In genomic region chr1:36691374-36691773, GRCh38 we compare ENCODE assay signal across 16 cellular contexts.
DNase-seq lines count a peak whose midpoint lies in the region; ATAC-seq and TF ChIP-seq lines count a peak whose summit lies in the region.
"Had no signal": no experiment of that assay in that cellular context is flagged by ENCODE, and none has a peak within 500 bp of the region (broad histone marks: within the 10 kb centered on the region; RNA-seq: fewer than 3 reads in every experiment).

No MANE protein-coding gene starts in this region.

- BruUV-seq in MCF 10A (replicated peaks; lab: Mats Ljungman, UMichigan) (no TSS peak), PC-3 (replicated peaks; lab: Mats Ljungman, UMichigan) (no TSS peak)

- ATAC-seq in PC-3: peak; percentile 64
- ATAC-seq: K562 had no signal

- POLR2A ChIA-PET in MCF 10A (lab: Yijun Ruan, JAX) (no interaction called here), PC-3 (lab: Charles Lee; ENCODE audit: unreplicated experiment) (no interaction called here)

- H3K36me3 Mint-ChIP-seq in MCF 10A (ENCODE audit: insufficient read depth, unreplicated experiment) (no peaks in the 10 kb centered on the region), endodermal cell (ENCODE audit: low read depth) (no peaks in the 10 kb centered on the region)

- H3K4me1 Mint-ChIP-seq in MCF 10A (ENCODE audit: insufficient read depth, unreplicated experiment) (no peaks in the 10 kb centered on the region), endodermal cell (no peaks in the 10 kb centered on the region)

- WGBS in endodermal cell (ENCODE audit: insufficient coverage in 1 of 2, insufficient read length in 1 of 2), 2 experiments: 84% methylated on average over 3 of the region's 3 CpGs

- H3K27me3 Mint-ChIP-seq in MCF 10A (ENCODE audit: insufficient read depth, unreplicated experiment) (peaks cover 48% of the 10 kb centered on the region), endodermal cell (ENCODE audit: insufficient read depth) (peaks cover 35% of the 10 kb centered on the region)

- CTCF ChIA-PET in MCF 10A (lab: Yijun Ruan, JAX): interaction anchor here (0.9 kb wide), 1 partner anchor 116 kb away, joined by 3 read pairs; no protein-coding TSS in a partner anchor
- CTCF ChIA-PET in PC-3 (lab: Charles Lee): no interaction called here

- intact Hi-C loops in MCF 10A (cut with micrococcal nuclease) (no loop called here), breast epithelium (cut with DNase I; ENCODE audit: low total_unique reads) (no loop called here), PC-3 (cut with micrococcal nuclease) (no loop called here)

- H3K9me3 ChIP-seq in breast epithelium: no peaks in the 10 kb centered on the region
- H3K9me3 ChIP-seq in PC-3 (ENCODE audit: low read length): no peaks in the 10 kb centered on the region
- no peaks in the 10 kb centered on the region for H3K9me3 ChIP-seq in endodermal cell (ENCODE audit: control insufficient read depth, low read length)
- H3K9me3 ChIP-seq: HAP-1 had no signal

- H3K27ac ChIP-seq in breast epithelium (no peak overlapping the region), PC-3 (ENCODE audit: low read length) (no peak overlapping the region), endodermal cell (ENCODE audit: low read depth, low read length) (no peak overlapping the region)

- H3K9ac ChIP-seq in PC-3 (ENCODE audit: low read length) (no peak overlapping the region), endodermal cell (ENCODE audit: extremely low read depth, low read length, poor library complexity, severe bottlenecking) (no peak overlapping the region)

- H3K79me2 ChIP-seq in PC-3 (ENCODE audit: low read length): no peaks in the 10 kb centered on the region

- H4K20me1 ChIP-seq in PC-3 (ENCODE audit: low read length): no peaks in the 10 kb centered on the region

- H3K9me3 Mint-ChIP-seq in MCF 10A (ENCODE audit: unreplicated experiment) (no peaks in the 10 kb centered on the region), endodermal cell (no peaks in the 10 kb centered on the region)

- H3K4me1 ChIP-seq in breast epithelium (no peaks in the 10 kb centered on the region), PC-3 (ENCODE audit: insufficient read depth, low read length) (no peaks in the 10 kb centered on the region; the same call in 1 of the 2 replicates), endodermal cell (ENCODE audit: control insufficient read depth, insufficient read depth, low read length) (no peaks in the 10 kb centered on the region)
- H3K4me1 ChIP-seq: HAP-1 had no signal

- H2AFZ ChIP-seq in PC-3 (ENCODE audit: low read length): no peak overlapping the region

- no peaks in the 10 kb centered on the region for H3K9me2 ChIP-seq in PC-3 (replicated peaks; ENCODE audit: low read length)

- H3K27ac Mint-ChIP-seq in MCF 10A (ENCODE audit: low read depth, unreplicated experiment): no peak overlapping the region
- H3K27ac Mint-ChIP-seq in endodermal cell: no peak overlapping the region

- no peaks in the 10 kb centered on the region for H3F3A ChIP-seq in PC-3 (ENCODE audit: low read length, unreplicated experiment)

- no peak for TF ChIP-seq POLR2A in breast epithelium (IDR thresholded peaks at IDR 0.05)

- DNase-seq in MCF 10A (ENCODE audit: unreplicated experiment) (peak; percentile 78), breast epithelium (ENCODE audit: low spot score in 2 of 2) (no peak), PC-3 (peak; percentile 71), endodermal cell (peak; percentile 45), renal cortical epithelial cell (ENCODE audit: low read depth) (peak; percentile 10), ureter (ENCODE audit: low spot score) (no peak)
- DNase-seq in stimulated activated CD4-positive, alpha-beta T cell treated with anti-CD3 and anti-CD28 coated beads, Interleukin-2, amount 100 ng/mL, for 24 hours: no peak
- no peak for DNase-seq in activated CD4-positive, CD25-positive, alpha-beta regulatory T cell treated with anti-CD3 and anti-CD28 coated beads, Interleukin-2, amount 50 U/mL, for 72 hours
- DNase-seq: C1 segment of cervical spinal cord, DMS153, NCI-H1105 treated with DMSO at 0.1 percent for 48 hours, NCI-H187, NCI-H524 treated with DMSO at 0.1 percent for 48 hours, SHP77 had no signal

- H3K27me3 ChIP-seq in breast epithelium (peaks cover 0 to 76% of the 10 kb centered on the region in 2 donors), PC-3 (ENCODE audit: low read length) (peaks cover 55% of the 10 kb centered on the region), endodermal cell (ENCODE audit: control insufficient read depth, insufficient read depth, low read length, poor library complexity, severe bottlenecking) (peaks cover 18% of the 10 kb centered on the region)

- no peaks in the 10 kb centered on the region for H3K36me3 ChIP-seq in breast epithelium
- H3K36me3 ChIP-seq in PC-3 (ENCODE audit: low read depth, low read length): no peaks in the 10 kb centered on the region
- H3K36me3 ChIP-seq in endodermal cell (ENCODE audit: control insufficient read depth, insufficient read depth, low read length): no peaks in the 10 kb centered on the region
- H3K36me3 ChIP-seq: HAP-1 had no signal

- no peak overlapping the region for H3K4me3 ChIP-seq in breast epithelium
- H3K4me3 ChIP-seq in PC-3 (ENCODE audit: low read length): no peak overlapping the region
- no peak overlapping the region for H3K4me3 ChIP-seq in endodermal cell (ENCODE audit: low read length)
- H3K4me3 ChIP-seq: HAP-1, K562 had no signal

- H3K4me2 ChIP-seq in PC-3 (ENCODE audit: low read length): no peak overlapping the region

- TF ChIP-seq CTCF in MCF 10A (IDR thresholded peaks at IDR 0.05; ENCODE audit: unreplicated experiment): no peak
- TF ChIP-seq CTCF in breast epithelium (IDR thresholded peaks at IDR 0.05): no peak
- TF ChIP-seq CTCF in PC-3 (conservative IDR thresholded peaks at IDR 0.05; ENCODE audit: low read depth, low read length): no peak
- TF ChIP-seq CTCF in endodermal cell (conservative IDR thresholded peaks at IDR 0.05): no peak

- H3K4me3 Mint-ChIP-seq in MCF 10A (ENCODE audit: unreplicated experiment) (no peak overlapping the region), endodermal cell (no peak overlapping the region)

Comparison
In these comparisons a context has a peak if more than half of its experiments do, and no peak if none do; other contexts are left out.
1. DNase-seq: peak in MCF 10A (single experiment), PC-3 (single experiment), endodermal cell (single experiment) and renal cortical epithelial cell (single experiment); none in breast epithelium (0 of 2), ureter (single experiment), stimulated activated CD4-positive, alpha-beta T cell treated with anti-CD3 and anti-CD28 coated beads, Interleukin-2, amount 100 ng/mL, for 24 hours (0 of 2) and activated CD4-positive, CD25-positive, alpha-beta regulatory T cell treated with anti-CD3 and anti-CD28 coated beads, Interleukin-2, amount 50 U/mL, for 72 hours (single experiment).